Comparison of ENCODE assay signal across 8 cellular contexts in genomic region chr1:68231627-68232303, GRCh38. TPM values are rescaled to one million over a fixed set of nuclear protein-coding genes. Genes with fewer than 3 reads are reported as not detected.
DNase-seq lines count a peak whose midpoint lies in the region; ATAC-seq and TF ChIP-seq lines count a peak whose summit lies in the region.

No MANE protein-coding gene starts in this region.

- no peaks in the 10 kb centered on the region for H3K9me3 Mint-ChIP-seq in activated CD4-positive, alpha-beta T cell treated with anti-CD3 and anti-CD28 coated beads, Interleukin-2, amount 10 ng/mL, durations not matched to agents 7 days and 5 days

- no peak overlapping the region for H3K4me3 Mint-ChIP-seq in activated CD4-positive, alpha-beta T cell treated with anti-CD3 and anti-CD28 coated beads, Interleukin-2, amount 10 ng/mL, durations not matched to agents 7 days and 5 days

- H3K4me3 ChIP-seq in duodenal mucosa (ENCODE audit: low read depth in 1 of 2, low read length in 2 of 2) (peak overlapping the region; percentile 90 to 91), lower lobe of right lung (peak overlapping the region; percentile 84), testis (peak overlapping the region; percentile 60 to 83)

- no peaks in the 10 kb centered on the region for H3K36me3 ChIP-seq in duodenal mucosa (ENCODE audit: control insufficient read depth in 1 of 2, insufficient read depth in 2 of 2, low read length in 2 of 2)
- H3K36me3 ChIP-seq in lower lobe of right lung, result no peaks in the 10 kb centered on the region
- no peaks in the 10 kb centered on the region for H3K36me3 ChIP-seq in testis (ENCODE audit: low read depth, missing control alignments)

- intact Hi-C loops in lower lobe of right lung (cut with DNase I) (no loop called here), testis (cut with DNase I; ENCODE audit: low total_unique reads) (no loop called here)

- peak overlapping the region; percentile 53 for H3K27ac ChIP-seq in duodenal mucosa (ENCODE audit: low read depth, low read length)
- peak overlapping the region; percentile 79 for H3K27ac ChIP-seq in lower lobe of right lung
- peak overlapping the region; percentile 86 to 88 for H3K27ac ChIP-seq in testis

- no peaks in the 10 kb centered on the region for H3K27me3 ChIP-seq in duodenal mucosa (ENCODE audit: control insufficient read depth in 1 of 2, insufficient read depth in 2 of 2, low read length in 2 of 2)
- H3K27me3 ChIP-seq in lower lobe of right lung (ENCODE audit: low read depth), result no peaks in the 10 kb centered on the region
- no peaks in the 10 kb centered on the region for H3K27me3 ChIP-seq in testis

- WGBS in testis, 2 donors, result 1% methylated on average over 17 to 31 of the region's 31 CpGs

- DNase-seq in GM10248 (ENCODE audit: extremely low spot score) (peak; percentile 15), NCI-H69 (lab: John Stamatoyannopoulos, UW) (peak; percentile 44), lower lobe of right lung (peak; percentile 77), testis (peak; percentile 86), activated T-cell treated with anti-CD3 and anti-CD28 coated beads for 4 hours (no peak)
- DNase-seq in activated CD8-positive, alpha-beta memory T cell treated with anti-CD3 and anti-CD28 coated beads, Interleukin-2, amount 50 U/mL, for 48 hours, result no peak
- no peak for DNase-seq in activated CD4-positive, alpha-beta T cell treated with anti-CD3 and anti-CD28 coated beads, Interleukin-2, amount 10 ng/mL, durations not matched to agents 7 days and 5 days

- peaks cover 56% of the 10 kb centered on the region for H3K27me3 Mint-ChIP-seq in activated CD4-positive, alpha-beta T cell treated with anti-CD3 and anti-CD28 coated beads, Interleukin-2, amount 10 ng/mL, durations not matched to agents 7 days and 5 days

- H3K4me1 ChIP-seq in duodenal mucosa (ENCODE audit: control insufficient read depth in 1 of 2, insufficient read depth in 2 of 2, low read length in 2 of 2) (peaks cover 7 to 8% of the 10 kb centered on the region in 2 donors), lower lobe of right lung (peaks cover 9% of the 10 kb centered on the region), testis (no peaks in the 10 kb centered on the region)

- H3K9ac ChIP-seq in duodenal mucosa (ENCODE audit: low read depth in 1 of 2, low read length in 2 of 2), result peak overlapping the region; percentile 75 to 85

- no peaks in the 10 kb centered on the region for H3K9me3 ChIP-seq in duodenal mucosa (ENCODE audit: control insufficient read depth in 1 of 2, low read length in 2 of 2)
- H3K9me3 ChIP-seq in lower lobe of right lung, result no peaks in the 10 kb centered on the region
- no peaks in the 10 kb centered on the region for H3K9me3 ChIP-seq in testis

- H3K27ac Mint-ChIP-seq in activated CD4-positive, alpha-beta T cell treated with anti-CD3 and anti-CD28 coated beads, Interleukin-2, amount 10 ng/mL, durations not matched to agents 7 days and 5 days, result no peak overlapping the region

- no peak for TF ChIP-seq CTCF in GM10248 (IDR thresholded peaks at IDR 0.05; ENCODE audit: control extremely low read depth, extremely low read depth, low read depth, missing control alignments)
- TF ChIP-seq CTCF in lower lobe of right lung (IDR thresholded peaks at IDR 0.05), result no peak
- TF ChIP-seq CTCF in testis (IDR thresholded peaks at IDR 0.05), result no peak

- CTCF ChIA-PET in GM10248 (lab: Yijun Ruan, JAX), result interaction anchor here (0.9 kb wide), 1 partner anchor 10 kb away, joined by 3 read pairs; no protein-coding TSS in a partner anchor
- CTCF ChIA-PET in activated CD4-positive, alpha-beta T cell treated with anti-CD3 and anti-CD28 coated beads, Interleukin-2, amount 10 ng/mL, durations not matched to agents 7 days and 5 days (lab: Charles Lee), result no interaction called here

- POLR2A ChIA-PET in GM10248 (lab: Yijun Ruan, JAX), result no interaction called here
- POLR2A ChIA-PET in activated CD4-positive, alpha-beta T cell treated with anti-CD3 and anti-CD28 coated beads, Interleukin-2, amount 10 ng/mL, durations not matched to agents 7 days and 5 days (lab: Charles Lee), result no interaction called here

- peak; percentile 69 to 76 for ATAC-seq in lower lobe of right lung

- no peak for TF ChIP-seq POLR2A in testis (IDR thresholded peaks at IDR 0.05)

- H3K36me3 Mint-ChIP-seq in activated CD4-positive, alpha-beta T cell treated with anti-CD3 and anti-CD28 coated beads, Interleukin-2, amount 10 ng/mL, durations not matched to agents 7 days and 5 days (ENCODE audit: low read depth), result no peaks in the 10 kb centered on the region

- H3K4me1 Mint-ChIP-seq in activated CD4-positive, alpha-beta T cell treated with anti-CD3 and anti-CD28 coated beads, Interleukin-2, amount 10 ng/mL, durations not matched to agents 7 days and 5 days, result peaks cover 14% of the 10 kb centered on the region

RNA-seq across cellular contexts. Expression of gene WLS, which starts 0.6 kb away (rescaled TPM):
- 85.2 TPM for total RNA-seq in lower lobe of right lung
- total RNA-seq in testis, result 10 to 100 TPM; 32.6 to 93.7 TPM
- polyA plus RNA-seq in testis (ENCODE audit: insufficient read depth, low read depth, low replicate concordance), result 75.5 TPM
- not detected for total RNA-seq in activated CD4-positive, alpha-beta T cell treated with anti-CD3 and anti-CD28 coated beads, Interleukin-2, amount 10 ng/mL, durations not matched to agents 7 days and 5 days

Comparison
In these comparisons a context has a peak if more than half of its experiments do, and no peak if none do; other contexts are left out.
1. DNase-seq: peak in GM10248 (single experiment), NCI-H69 (single experiment), lower lobe of right lung (single experiment) and testis (single experiment); none in activated CD8-positive, alpha-beta memory T cell treated with anti-CD3 and anti-CD28 coated beads, Interleukin-2, amount 50 U/mL, for 48 hours (single experiment), activated T-cell treated with anti-CD3 and anti-CD28 coated beads for 4 hours (single experiment) and activated CD4-positive, alpha-beta T cell treated with anti-CD3 and anti-CD28 coated beads, Interleukin-2, amount 10 ng/mL, durations not matched to agents 7 days and 5 days (single experiment).
2. RNA of gene WLS, which starts 0.6 kb away (total RNA-seq): 32.6 to 93.7 TPM in testis and 85.2 TPM in lower lobe of right lung (single experiment); not detected in activated CD4-positive, alpha-beta T cell treated with anti-CD3 and anti-CD28 coated beads, Interleukin-2, amount 10 ng/mL, durations not matched to agents 7 days and 5 days; every median in the first group is over 10 times any median in the second.
3. Peak in every context shown above with its lines, with median percentiles within 50 percentile points of each other: H3K27ac ChIP-seq and H3K4me3 ChIP-seq.